Comparison of ENCODE assay signal across 1 cellular context in the genomic region with DNA sequence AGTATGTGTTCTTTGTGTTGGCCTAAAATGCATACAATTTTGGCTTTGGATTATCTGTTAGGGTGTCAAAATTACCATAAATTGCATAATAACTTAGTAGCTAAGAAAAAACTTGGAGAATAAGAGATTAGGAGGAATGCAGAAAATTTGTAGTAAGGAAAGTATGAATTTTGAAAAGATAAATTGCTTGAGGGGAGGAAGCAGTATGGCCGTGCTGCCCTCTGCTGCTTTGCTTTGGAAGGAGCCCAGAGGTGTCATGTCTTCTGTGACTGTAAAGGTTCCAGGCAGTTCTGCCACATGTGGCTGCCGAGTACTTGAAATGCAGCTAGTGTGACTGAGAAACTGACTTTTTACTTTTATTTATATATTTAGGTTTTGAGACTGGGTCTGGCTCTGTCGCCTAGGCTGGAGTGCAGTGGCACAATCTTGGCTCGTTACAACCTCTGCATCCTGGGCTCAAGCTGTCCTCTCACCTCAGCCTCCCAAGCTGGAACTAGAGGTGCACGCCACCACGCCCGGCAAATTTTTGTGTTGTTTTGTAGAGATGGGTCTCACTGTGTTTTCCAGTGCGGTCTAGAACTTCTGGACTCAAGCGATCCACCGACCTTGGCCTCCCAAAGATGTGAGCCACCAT.
TF ChIP-seq lines count a peak whose summit lies in the region.

No MANE protein-coding gene starts in this region.

TF ChIP-seq in K562, 482 proteins besides CTCF, POLR2A, EP300 and RAD21 (continued from another document):
- TF ChIP-seq, protein P1, sequence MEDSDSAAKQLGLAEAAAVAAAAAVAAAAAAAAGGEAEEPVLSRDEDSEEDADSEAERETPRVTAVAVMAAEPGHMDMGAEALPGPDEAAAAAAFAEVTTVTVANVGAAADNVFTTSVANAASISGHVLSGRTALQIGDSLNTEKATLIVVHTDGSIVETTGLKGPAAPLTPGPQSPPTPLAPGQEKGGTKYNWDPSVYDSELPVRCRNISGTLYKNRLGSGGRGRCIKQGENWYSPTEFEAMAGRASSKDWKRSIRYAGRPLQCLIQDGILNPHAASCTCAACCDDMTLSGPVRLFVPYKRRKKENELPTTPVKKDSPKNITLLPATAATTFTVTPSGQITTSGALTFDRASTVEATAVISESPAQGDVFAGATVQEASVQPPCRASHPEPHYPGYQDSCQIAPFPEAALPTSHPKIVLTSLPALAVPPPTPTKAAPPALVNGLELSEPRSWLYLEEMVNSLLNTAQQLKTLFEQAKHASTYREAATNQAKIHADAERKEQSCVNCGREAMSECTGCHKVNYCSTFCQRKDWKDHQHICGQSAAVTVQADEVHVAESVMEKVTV (CRISPR knock-in tag; IDR thresholded peaks at IDR 0.05): peak; percentile 49; the same call in 1 of the 2 replicates
- TF ChIP-seq NCOA4 (IDR thresholded peaks at IDR 0.05; ENCODE audit: partially characterized antibody) (no peak), ZNF436 (CRISPR knock-in tag; IDR thresholded peaks at IDR 0.05) (no peak), BRCA1 (IDR thresholded peaks at IDR 0.05) (no peak), BRCA1 (CRISPR knock-in tag; IDR thresholded peaks at IDR 0.05) (no peak), PCBP2 (IDR thresholded peaks at IDR 0.05; ENCODE audit: low read depth, low read length, poor library complexity, severe bottlenecking) (no peak), MCM5 (IDR thresholded peaks at IDR 0.05; ENCODE audit: low read depth) (no peak)
